Comparison of ENCODE assay signal across 8 cellular contexts in genomic region chr10:22611425-22612111, GRCh38.
DNase-seq lines count a peak whose midpoint lies in the region; TF ChIP-seq lines count a peak whose summit lies in the region.

No MANE protein-coding gene starts in this region.

- H3K9ac ChIP-seq in MM.1S (ENCODE audit: low read length): no peak overlapping the region

- H3K36me3 ChIP-seq in MM.1S (replicated peaks; ENCODE audit: insufficient read depth, low read length) (no peaks in the 10 kb centered on the region), thymus (ENCODE audit: control insufficient read depth, insufficient read depth) (peaks cover 10% of the 10 kb centered on the region), Caco-2 (ENCODE audit: control insufficient read depth, insufficient read depth, low read length) (no peaks in the 10 kb centered on the region)

- 22% methylated on average over 8 of the region's 8 CpGs for WGBS in thymus

- no peaks in the 10 kb centered on the region for H3K9me2 ChIP-seq in MM.1S (replicated peaks; ENCODE audit: insufficient read depth, low read length)

- peaks cover 39% of the 10 kb centered on the region for H3K79me2 ChIP-seq in MM.1S (ENCODE audit: low read length)

- H3K27me3 Mint-ChIP-seq in activated naive CD8-positive, alpha-beta T cell: no peaks in the 10 kb centered on the region
- H3K27me3 Mint-ChIP-seq in Caco-2 (ENCODE audit: insufficient read depth, unreplicated experiment): no peaks in the 10 kb centered on the region

- POLR2A ChIA-PET in Caco-2 (lab: Charles Lee): no interaction called here

- peaks cover 27% of the 10 kb centered on the region for H3K4me1 ChIP-seq in MM.1S (ENCODE audit: low read length)
- peaks cover 7% of the 10 kb centered on the region for H3K4me1 ChIP-seq in thymus (ENCODE audit: control insufficient read depth, insufficient read depth, low read length)
- peaks cover 23% of the 10 kb centered on the region for H3K4me1 ChIP-seq in Caco-2

- H3K27me3 ChIP-seq in MM.1S (replicated peaks; ENCODE audit: insufficient read depth, low read length) (no peaks in the 10 kb centered on the region), thymus (ENCODE audit: control insufficient read depth, insufficient read depth) (no peaks in the 10 kb centered on the region), Caco-2 (replicated peaks; ENCODE audit: control insufficient read depth, insufficient read depth, low read length) (no peaks in the 10 kb centered on the region)

- 0 out of 2 replicates have a peak, but pooled peaks cover 6% of the 10 kb centered on the region for H3F3A ChIP-seq in MM.1S (ENCODE audit: insufficient read depth, low read length)

- peaks cover 28% of the 10 kb centered on the region for H3K36me3 Mint-ChIP-seq in activated naive CD8-positive, alpha-beta T cell
- peaks cover 33% of the 10 kb centered on the region for H3K36me3 Mint-ChIP-seq in Caco-2 (ENCODE audit: insufficient read depth, unreplicated experiment)

- H2AFZ ChIP-seq in MM.1S (ENCODE audit: low read length): no peak overlapping the region

- H3K9me3 Mint-ChIP-seq in activated naive CD8-positive, alpha-beta T cell (ENCODE audit: low read depth): peaks cover 4% of the 10 kb centered on the region
- H3K9me3 Mint-ChIP-seq in Caco-2 (ENCODE audit: unreplicated experiment): peaks cover 19% of the 10 kb centered on the region

- intact Hi-C loops in Caco-2 (cut with micrococcal nuclease; ENCODE audit: unreplicated experiment): no loop called here

- CTCF ChIA-PET in Caco-2 (lab: Charles Lee): no interaction called here

- no TSS peak for BruUV-seq in Caco-2 (replicated peaks; lab: Mats Ljungman, UMichigan)

- H3K4me3 ChIP-seq in MM.1S (ENCODE audit: low read length): no peak overlapping the region
- H3K4me3 ChIP-seq in thymus (ENCODE audit: low read length): no peak overlapping the region
- no peak overlapping the region for H3K4me3 ChIP-seq in Caco-2 (ENCODE audit: low read depth, low read length)

- H4K20me1 ChIP-seq in MM.1S (ENCODE audit: insufficient read depth, low read length): no peaks in the 10 kb centered on the region

- H3K4me2 ChIP-seq in MM.1S (ENCODE audit: low read depth, low read length): 0 out of 2 replicates have a peak overlapping the region, but pooled peaks have one; percentile 13

- H3K27ac Mint-ChIP-seq in activated naive CD8-positive, alpha-beta T cell: peak overlapping the region; percentile 89
- no peak overlapping the region for H3K27ac Mint-ChIP-seq in Caco-2 (ENCODE audit: unreplicated experiment)

- H3K9me3 ChIP-seq in MM.1S (replicated peaks; ENCODE audit: insufficient read depth, low read length) (no peaks in the 10 kb centered on the region), thymus (ENCODE audit: control insufficient read depth) (no peaks in the 10 kb centered on the region), Caco-2 (0 out of 2 replicates have a peak, but pooled peaks cover 5% of the 10 kb centered on the region)

- peaks cover 99% of the 10 kb centered on the region for H3K4me1 Mint-ChIP-seq in activated naive CD8-positive, alpha-beta T cell (ENCODE audit: low read depth)
- peaks cover 42% of the 10 kb centered on the region for H3K4me1 Mint-ChIP-seq in Caco-2 (ENCODE audit: low read depth, unreplicated experiment)

- TF ChIP-seq CTCF in MM.1S (IDR thresholded peaks at IDR 0.05; ENCODE audit: low read length) (no peak), Caco-2 (IDR thresholded peaks at IDR 0.05; ENCODE audit: insufficient read depth in 1 of 2, low read depth in 1 of 2, low read length in 1 of 2, severe bottlenecking in 1 of 2, unreplicated experiment in 1 of 2) (no peak)

- H3K4me3 Mint-ChIP-seq in activated naive CD8-positive, alpha-beta T cell: peak overlapping the region; percentile 82
- no peak overlapping the region for H3K4me3 Mint-ChIP-seq in Caco-2 (ENCODE audit: unreplicated experiment)

- DNase-seq in stimulated activated CD4-positive, alpha-beta T cell treated with anti-CD3 and anti-CD28 coated beads, Interleukin-1b, Interleukin-23, amount 100 ng/mL, for 48 hours: peak; percentile 63
- DNase-seq in stimulated activated CD4-positive, alpha-beta T cell treated with anti-CD3 and anti-CD28 coated beads, Interleukin-2, amount 100 ng/mL, for 48 hours: no peak
- DNase-seq in MM.1S (peak; percentile 61), NCI-H2227 treated with DMSO at 0.1 percent for 48 hours (lab: John Stamatoyannopoulos, UW) (no peak), amygdala (lab: John Stamatoyannopoulos, UW) (no peak), Caco-2 (no peak)

- no peak overlapping the region for H3K27ac ChIP-seq in MM.1S (ENCODE audit: low read length)
- peak overlapping the region; percentile 68 for H3K27ac ChIP-seq in thymus (ENCODE audit: low read depth)

Comparison
In these comparisons a context has a peak if more than half of its experiments do, and no peak if none do; other contexts are left out.
1. DNase-seq: peak in stimulated activated CD4-positive, alpha-beta T cell treated with anti-CD3 and anti-CD28 coated beads, Interleukin-1b, Interleukin-23, amount 100 ng/mL, for 48 hours (single experiment) and MM.1S (single experiment); none in stimulated activated CD4-positive, alpha-beta T cell treated with anti-CD3 and anti-CD28 coated beads, Interleukin-2, amount 100 ng/mL, for 48 hours (0 of 2), NCI-H2227 treated with DMSO at 0.1 percent for 48 hours (single experiment), amygdala (0 of 56) and Caco-2 (0 of 2).